In genomic region chr7:17374654-17375053, GRCh38 we compare ENCODE assay signal across 14 cellular contexts.
"Had no signal": no experiment of that assay in that cellular context is flagged by ENCODE, and none has a peak within 500 bp of the region (broad histone marks: within the 10 kb centered on the region; RNA-seq: fewer than 3 reads in every experiment).

No MANE protein-coding gene starts in this region.

- H3K4me3 Mint-ChIP-seq: endodermal cell, nephron progenitor cell had no signal

- H3K4me1 ChIP-seq: psoas muscle had no signal

- H3K9me3 Mint-ChIP-seq: activated T-helper 2 cell treated with anti-CD3 and anti-CD28 coated beads, Interferon-gamma antibody, Interleukin-2, Interleukin-4, amounts not matched to agents 10 μg/mL and 5 μg/mL and 100 μg/mL, durations not matched to agents 14 hours and 24 hours and 36 hours; endodermal cell; nephron progenitor cell had no signal

- H3K9me3 ChIP-seq: psoas muscle, sigmoid colon, suprapubic skin had no signal

- H3K27me3 ChIP-seq: brain microvascular endothelial cell, foreskin keratinocyte, sigmoid colon, suprapubic skin had no signal

- H3K4me3 ChIP-seq: psoas muscle, sigmoid colon, suprapubic skin had no signal

- H3K27ac ChIP-seq: brain microvascular endothelial cell, foreskin keratinocyte, psoas muscle, sigmoid colon, suprapubic skin had no signal

- H3K36me3 ChIP-seq: brain microvascular endothelial cell, sigmoid colon, suprapubic skin had no signal

- ATAC-seq: foreskin keratinocyte, psoas muscle had no signal

- DNase-seq: activated naive CD4-positive, alpha-beta T cell treated with anti-CD3 and anti-CD28 coated beads, Interleukin-2, amount 50 U/mL, for 16 hours; brain microvascular endothelial cell; cerebellar nuclear complex; endodermal cell; foreskin keratinocyte; nephron progenitor cell; psoas muscle; sigmoid colon; stimulated activated CD4-positive, alpha-beta T cell treated with anti-CD3 and anti-CD28 coated beads, Interleukin-12 subunit alpha, Interleukin-12 subunit beta, amount 100 ng/mL, for 4 hours; stimulated activated CD4-positive, alpha-beta T cell treated with anti-CD3 and anti-CD28 coated beads, Interleukin-2, amount 100 ng/mL, for 48 hours; stimulated activated naive CD4-positive, alpha-beta T cell treated with Interleukin-2 at 50 U/mL for 16 hours; T-helper 2 cell had no signal

- H3K4me1 Mint-ChIP-seq: endodermal cell, nephron progenitor cell had no signal

- H3K27ac Mint-ChIP-seq: activated T-helper 2 cell treated with anti-CD3 and anti-CD28 coated beads, Interferon-gamma antibody, Interleukin-2, Interleukin-4, amounts not matched to agents 10 μg/mL and 5 μg/mL and 100 μg/mL, durations not matched to agents 14 hours and 24 hours and 36 hours; endodermal cell; nephron progenitor cell had no signal
